ENCODE assay signal across 18 cellular contexts in genomic region chr6:131955192-131955591, GRCh38. TPM values are rescaled to one million over a fixed set of nuclear protein-coding genes. Genes with fewer than 3 reads are reported as not detected.
A peak's percentile ranks its signal among the peaks of the same experiment; 100 is the strongest.
DNase-seq lines count a peak whose midpoint lies in the region; ATAC-seq and TF ChIP-seq lines count a peak whose summit lies in the region.
"Had no signal": no experiment of that assay in that cellular context is flagged by ENCODE, and none has a peak within 500 bp of the region (broad histone marks: within the 10 kb centered on the region; RNA-seq: fewer than 3 reads in every experiment).

No MANE protein-coding gene starts in this region.

- 51% methylated on average over 6 of the region's 6 CpGs for WGBS in hepatocyte (ENCODE audit: low lambda C conversion rate, missing lambda C conversion rate)
- WGBS in sigmoid colon, 2 donors: 14 to 62% methylated on average over 6 of the region's 6 CpGs

- POLR2A ChIA-PET in A673 (lab: Charles Lee; ENCODE audit: low non-redundant PET): interaction anchor here (0.7 kb wide), 1 partner anchor 23 kb away, joined by 3 read pairs; no protein-coding TSS in a partner anchor
- POLR2A ChIA-PET in Panc1 (lab: Charles Lee): interaction anchor here (0.7 kb wide), 1 partner anchor 119 kb away, joined by 4 read pairs; no protein-coding TSS in a partner anchor

- H3K27me3 ChIP-seq in A673 (replicated peaks; ENCODE audit: insufficient read depth, low read depth, low read length, poor library complexity): no peaks in the 10 kb centered on the region
- H3K27me3 ChIP-seq in Panc1 (ENCODE audit: control insufficient read depth, insufficient read depth, low read length): no peaks in the 10 kb centered on the region
- H3K27me3 ChIP-seq in hepatocyte: no peaks in the 10 kb centered on the region
- H3K27me3 ChIP-seq in sigmoid colon: no peaks in the 10 kb centered on the region

- H3K79me2 ChIP-seq in hepatocyte: no peaks in the 10 kb centered on the region

- H3K4me3 ChIP-seq in A673 (ENCODE audit: low read depth, low read length, poor library complexity, severe bottlenecking) (no peak overlapping the region), Panc1 (ENCODE audit: low read depth in 2 of 2, low read length in 2 of 2) (peak overlapping the region; percentile 3 to 35; a peak in 3 of 4 replicates), hepatocyte (no peak overlapping the region), sigmoid colon (peak overlapping the region in 3 of 4 donors; percentile 13 to 24 (median 19))

- no peaks in the 10 kb centered on the region for H3K9me2 ChIP-seq in hepatocyte (replicated peaks; ENCODE audit: insufficient read depth)

- intact Hi-C loops in A673 (cut with micrococcal nuclease; ENCODE audit: unreplicated experiment) (loop anchor here (10.0 kb wide), 2 partner anchors 210 to 260 kb away; no protein-coding TSS in a partner anchor), Panc1 (cut with micrococcal nuclease; ENCODE audit: unreplicated experiment) (no loop called here), sigmoid colon (cut with DNase I) (no loop called here)
- intact Hi-C loops in activated CD4-positive, alpha-beta T cell treated with anti-CD3 and anti-CD28 coated beads, Interleukin-2, amount 10 ng/mL, durations not matched to agents 24 days and 14 days (cut with micrococcal nuclease): no loop called here

- H3K4me1 ChIP-seq in A673 (ENCODE audit: insufficient read depth, low read length, poor library complexity, severe bottlenecking) (peaks cover 36% of the 10 kb centered on the region), Panc1 (ENCODE audit: control insufficient read depth, insufficient read depth, low read length) (peaks cover 48% of the 10 kb centered on the region), hepatocyte (ENCODE audit: insufficient read depth) (peaks cover 27% of the 10 kb centered on the region), sigmoid colon (peaks cover 0 to 37% (median 28%) of the 10 kb centered on the region in 4 donors)

- H3K36me3 ChIP-seq in A673 (ENCODE audit: insufficient read depth, low read length, poor library complexity, severe bottlenecking) (no peaks in the 10 kb centered on the region), Panc1 (ENCODE audit: control insufficient read depth, insufficient read depth, low read length) (no peaks in the 10 kb centered on the region), hepatocyte (replicated peaks; ENCODE audit: insufficient read depth, low read depth) (no peaks in the 10 kb centered on the region), sigmoid colon (no peaks in the 10 kb centered on the region)

- no peaks in the 10 kb centered on the region for H3K36me3 Mint-ChIP-seq in activated CD4-positive, alpha-beta T cell treated with anti-CD3 and anti-CD28 coated beads, Interleukin-2, amount 10 ng/mL, durations not matched to agents 24 days and 14 days (ENCODE audit: low read depth)
- H3K36me3 Mint-ChIP-seq: activated naive CD4-positive, alpha-beta T cell treated with anti-CD3 and anti-CD28 coated beads, Interleukin-2, amount 10 ng/mL, durations not matched to agents 7 days and 5 days; natural killer cell had no signal

- H3K9me3 ChIP-seq in A673 (ENCODE audit: low read depth, low read length, poor library complexity, severe bottlenecking) (no peaks in the 10 kb centered on the region), Panc1 (ENCODE audit: control insufficient read depth, insufficient read depth, low read depth, low read length) (no peaks in the 10 kb centered on the region), hepatocyte (ENCODE audit: low read depth) (no peaks in the 10 kb centered on the region), sigmoid colon (no peaks in the 10 kb centered on the region)

- H3K27ac ChIP-seq in A673 (ENCODE audit: low read depth, low read length, poor library complexity, severe bottlenecking) (peak overlapping the region; percentile 81), Panc1 (ENCODE audit: low read length) (peak overlapping the region; percentile 91), hepatocyte (peak overlapping the region; percentile 49), sigmoid colon (peak overlapping the region; percentile 31 to 94 (median 58))

- peaks cover 38% of the 10 kb centered on the region for H3K27me3 Mint-ChIP-seq in activated CD4-positive, alpha-beta T cell treated with anti-CD3 and anti-CD28 coated beads, Interleukin-2, amount 10 ng/mL, durations not matched to agents 24 days and 14 days

- no peak for TF ChIP-seq EP300 in sigmoid colon (IDR thresholded peaks at IDR 0.05)

- CTCF ChIA-PET in A673 (lab: Charles Lee) (no interaction called here), Panc1 (lab: Charles Lee) (no interaction called here)

- no peaks in the 10 kb centered on the region for H4K20me1 ChIP-seq in hepatocyte (ENCODE audit: insufficient read depth, poor library complexity, severe bottlenecking)

- ATAC-seq in Panc1 (no peak), HG03460 (IDR thresholded peaks at IDR 0.05; ENCODE audit: unreplicated experiment) (no peak), HG03280 (IDR thresholded peaks at IDR 0.05; ENCODE audit: unreplicated experiment) (no peak)
- ATAC-seq: activated CD4-positive, CD25-positive, alpha-beta regulatory T cell treated with anti-CD3 and anti-CD28 coated beads, Interleukin-2, amount 50 U/mL, for 24 hours; natural killer cell had no signal

- H2AFZ ChIP-seq in hepatocyte: no peak overlapping the region

- no peak for TF ChIP-seq POLR2A in sigmoid colon (IDR thresholded peaks at IDR 0.05)

- no peak overlapping the region for H3K27ac Mint-ChIP-seq in activated CD4-positive, alpha-beta T cell treated with anti-CD3 and anti-CD28 coated beads, Interleukin-2, amount 10 ng/mL, durations not matched to agents 24 days and 14 days
- H3K27ac Mint-ChIP-seq: activated naive CD4-positive, alpha-beta T cell treated with anti-CD3 and anti-CD28 coated beads, Interleukin-2, amount 10 ng/mL, durations not matched to agents 7 days and 5 days; natural killer cell had no signal

- no peak overlapping the region for H3K4me3 Mint-ChIP-seq in activated CD4-positive, alpha-beta T cell treated with anti-CD3 and anti-CD28 coated beads, Interleukin-2, amount 10 ng/mL, durations not matched to agents 24 days and 14 days
- H3K4me3 Mint-ChIP-seq: activated naive CD4-positive, alpha-beta T cell treated with anti-CD3 and anti-CD28 coated beads, Interleukin-2, amount 10 ng/mL, durations not matched to agents 7 days and 5 days; natural killer cell had no signal

- TF ChIP-seq CTCF in A673 (conservative IDR thresholded peaks at IDR 0.05; ENCODE audit: low read depth, low read length): no peak
- no peak for TF ChIP-seq CTCF in Panc1 (IDR thresholded peaks at IDR 0.05)
- no peak for TF ChIP-seq CTCF in hepatocyte (IDR thresholded peaks at IDR 0.05; ENCODE audit: poor library complexity)
- TF ChIP-seq CTCF in sigmoid colon (IDR thresholded peaks at IDR 0.05): no peak

- no peaks in the 10 kb centered on the region for H3K9me3 Mint-ChIP-seq in activated CD4-positive, alpha-beta T cell treated with anti-CD3 and anti-CD28 coated beads, Interleukin-2, amount 10 ng/mL, durations not matched to agents 24 days and 14 days
- H3K9me3 Mint-ChIP-seq: activated naive CD4-positive, alpha-beta T cell treated with anti-CD3 and anti-CD28 coated beads, Interleukin-2, amount 10 ng/mL, durations not matched to agents 7 days and 5 days; natural killer cell had no signal

- BruUV-seq in A673 (replicated peaks; lab: Mats Ljungman, UMichigan) (no TSS peak), Panc1 (replicated peaks; lab: Mats Ljungman, UMichigan) (no TSS peak)

- DNase-seq in A673 (ENCODE audit: low spot score) (no peak), Panc1 (ENCODE audit: low read depth, low spot score) (no peak), hepatocyte (ENCODE audit: low spot score) (no peak), sigmoid colon (no peak), OCI-M1 (lab: John Stamatoyannopoulos, UW) (no peak)
- no peak for DNase-seq in activated CD4-positive, alpha-beta T cell treated with anti-CD3 and anti-CD28 coated beads, Interleukin-2, amount 10 ng/mL, durations not matched to agents 24 days and 14 days
- DNase-seq: activated CD8-positive, alpha-beta memory T cell treated with anti-CD3 and anti-CD28 coated beads, Interleukin-2, amount 50 U/mL, for 4 hours; activated naive CD4-positive, alpha-beta T cell treated with anti-CD3 and anti-CD28 coated beads, Interleukin-2, amount 10 ng/mL, durations not matched to agents 7 days and 5 days; AML-193; caudate nucleus; KG1; natural killer cell; NCI-H1417 treated with DMSO at 0.1 percent for 48 hours; stimulated activated CD4-positive, alpha-beta T cell treated with anti-CD3 and anti-CD28 coated beads, Interleukin-4, amount 100 ng/mL, for 24 hours had no signal

- peak overlapping the region; percentile 47 for H3K4me2 ChIP-seq in hepatocyte

- H3K4me1 Mint-ChIP-seq in activated CD4-positive, alpha-beta T cell treated with anti-CD3 and anti-CD28 coated beads, Interleukin-2, amount 10 ng/mL, durations not matched to agents 24 days and 14 days: peaks cover 3% of the 10 kb centered on the region

- in situ Hi-C loops in Panc1 (cut with HindIII; ENCODE audit: low pct_unique_long_range_greater_than_20kb, low sequenced_read_pairs): no loop called here

RNA-seq across cellular contexts. Expression of gene CCN2, which starts 4.0 kb away (rescaled TPM):
- total RNA-seq in A673 (2021) (6.6 and 17.5 TPM in 2 replicates), Panc1 (2021; ENCODE audit: unreplicated experiment) (155 TPM), hepatocyte (116 and 147 TPM in 2 replicates), sigmoid colon (100 to 1,000 TPM in 2 of 4 donors, 10 to 100 TPM in 2; 43.5 to 179 (median 93.2) TPM)
- 226 TPM for polyA plus RNA-seq in Panc1 (2012; ENCODE audit: insufficient read length)
- polyA plus RNA-seq in hepatocyte (296 and 300 TPM in 2 replicates), sigmoid colon (10 to 100 TPM in 2 of 3 donors, 1 to 10 TPM in 1; 7.4 to 39.2 (median 13.2) TPM)
- total RNA-seq in activated CD4-positive, alpha-beta T cell treated with anti-CD3 and anti-CD28 coated beads, Interleukin-2, amount 10 ng/mL, durations not matched to agents 24 days and 14 days: not detected in 2 replicates
- total RNA-seq: natural killer cell; T-helper 1 cell treated with Interleukin-12 subunit alpha and Interleukin-12 subunit beta and Interleukin-4 antibody, amounts not matched to agents 30 ng/mL and 1 ng/mL, for 36 hours had no signal

Comparison
In these comparisons a context has a peak if more than half of its experiments do, and no peak if none do; other contexts are left out.
1. H3K4me3 ChIP-seq: peak in Panc1 (2 of 2) and sigmoid colon (3 of 4); none in A673 (single experiment) and hepatocyte (single experiment).
2. Peak in every context shown above with its lines, with median percentiles within 50 percentile points of each other: H3K27ac ChIP-seq.